8 cellular contexts compared by ENCODE assay signal in the genomic region with DNA sequence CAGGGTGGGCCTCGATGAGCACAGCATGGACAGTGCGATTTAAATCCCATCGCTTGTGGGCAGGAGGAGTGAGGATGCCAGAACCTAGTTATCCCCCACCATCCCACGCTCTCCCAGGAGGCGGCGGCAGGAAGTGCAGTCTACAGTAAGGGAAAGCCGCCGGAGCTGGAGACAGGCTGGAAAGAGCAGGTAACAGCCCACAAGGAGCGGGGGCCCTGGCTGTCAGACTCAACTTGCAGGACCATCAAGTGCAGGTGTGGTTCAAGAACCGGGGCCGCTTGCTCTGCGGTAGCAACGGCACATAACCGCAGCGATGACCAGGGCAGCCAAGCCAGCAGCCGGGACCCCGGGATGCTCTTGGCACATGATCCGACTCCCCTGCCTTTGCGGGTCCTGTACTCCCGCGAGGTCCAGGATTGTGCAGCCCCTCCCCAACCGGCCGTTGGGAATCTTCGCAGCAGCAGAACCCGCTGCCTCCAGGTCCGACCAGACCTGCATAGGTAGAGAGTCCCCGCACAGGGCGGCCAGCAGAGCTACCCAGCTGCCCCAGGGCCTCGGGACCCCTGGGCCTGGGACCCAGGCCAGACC.
DNase-seq lines count a peak whose midpoint lies in the region; ATAC-seq lines count a peak whose summit lies in the region.

No MANE protein-coding gene starts in this region.

- H3K36me3 Mint-ChIP-seq in activated T-cell treated with anti-CD3 and anti-CD28 coated beads, Interleukin-2, amount 50 U/mL, for 72 hours (ENCODE audit: insufficient read depth in 2 of 2): peaks cover 3% of the 10 kb centered on the region in 2 donors

- peaks cover 26% of the 10 kb centered on the region for H3K27me3 Mint-ChIP-seq in activated T-cell treated with anti-CD3 and anti-CD28 coated beads, Interleukin-2, amount 50 U/mL, for 72 hours (ENCODE audit: low read depth)
- peaks cover 16% of the 10 kb centered on the region for H3K27me3 Mint-ChIP-seq in stimulated activated naive CD8-positive, alpha-beta T cell treated with anti-CD3 and anti-CD28 coated beads, Interleukin-15, amount 100 ng/mL, for 72 hours

- ATAC-seq in activated T-cell treated with anti-CD3 and anti-CD28 coated beads, Interleukin-2, amount 50 U/mL, for 72 hours (replicated peaks in 1 of 2): peak in 1 of 2 donors; percentile 14
- peak; percentile 84 for ATAC-seq in left colon
- ATAC-seq in stimulated activated naive CD8-positive, alpha-beta T cell treated with anti-CD3 and anti-CD28 coated beads, Interleukin-15, amount 100 ng/mL, for 72 hours: peak; percentile 35

- peaks cover 0 to 2% of the 10 kb centered on the region in 2 donors for H3K9me3 Mint-ChIP-seq in activated T-cell treated with anti-CD3 and anti-CD28 coated beads, Interleukin-2, amount 50 U/mL, for 72 hours
- peaks cover 0 to 13% of the 10 kb centered on the region in 2 donors for H3K9me3 Mint-ChIP-seq in stimulated activated naive CD8-positive, alpha-beta T cell treated with anti-CD3 and anti-CD28 coated beads, Interleukin-15, amount 100 ng/mL, for 72 hours

- peaks cover 17% of the 10 kb centered on the region for H3K4me1 Mint-ChIP-seq in activated T-cell treated with anti-CD3 and anti-CD28 coated beads, Interleukin-2, amount 50 U/mL, for 72 hours (ENCODE audit: low read depth)
- H3K4me1 Mint-ChIP-seq in stimulated activated naive CD8-positive, alpha-beta T cell treated with anti-CD3 and anti-CD28 coated beads, Interleukin-15, amount 100 ng/mL, for 72 hours: peaks cover 23% of the 10 kb centered on the region

- H3K4me3 Mint-ChIP-seq in activated T-cell treated with anti-CD3 and anti-CD28 coated beads, Interleukin-2, amount 50 U/mL, for 72 hours: peak overlapping the region; percentile 81 to 92
- peak overlapping the region; percentile 85 to 87 for H3K4me3 Mint-ChIP-seq in stimulated activated naive CD8-positive, alpha-beta T cell treated with anti-CD3 and anti-CD28 coated beads, Interleukin-15, amount 100 ng/mL, for 72 hours

- DNase-seq in activated T-cell treated with anti-CD3 and anti-CD28 coated beads, Interleukin-2, amount 50 U/mL, for 72 hours: no peak
- DNase-seq in activated T-cell treated with anti-CD3 and anti-CD28 coated beads, Interleukin-2, amount 50 U/mL, for 48 hours: no peak
- DNase-seq in NCI-H2107 (lab: John Stamatoyannopoulos, UW) (peak; percentile 17), cerebellum (ENCODE audit: low spot score) (peak; percentile 67), left colon (peak in 1 of 2 donors; percentile 43), SIG-M5 (lab: John Stamatoyannopoulos, UW) (no peak), GOT3 (lab: John Stamatoyannopoulos, UW) (no peak)
- no peak for DNase-seq in stimulated activated naive CD8-positive, alpha-beta T cell treated with anti-CD3 and anti-CD28 coated beads, Interleukin-15, amount 100 ng/mL, for 72 hours

- intact Hi-C loops in left colon (cut with DNase I, micrococcal nuclease): no loop called here

- no peak overlapping the region for H3K27ac Mint-ChIP-seq in activated T-cell treated with anti-CD3 and anti-CD28 coated beads, Interleukin-2, amount 50 U/mL, for 72 hours
- H3K27ac Mint-ChIP-seq in stimulated activated naive CD8-positive, alpha-beta T cell treated with anti-CD3 and anti-CD28 coated beads, Interleukin-15, amount 100 ng/mL, for 72 hours: no peak overlapping the region

Comparison
In these comparisons a context has a peak if more than half of its experiments do, and no peak if none do; other contexts are left out.
1. DNase-seq: peak in NCI-H2107 (single experiment) and cerebellum (single experiment); none in activated T-cell treated with anti-CD3 and anti-CD28 coated beads, Interleukin-2, amount 50 U/mL, for 72 hours (0 of 2), activated T-cell treated with anti-CD3 and anti-CD28 coated beads, Interleukin-2, amount 50 U/mL, for 48 hours (0 of 2), stimulated activated naive CD8-positive, alpha-beta T cell treated with anti-CD3 and anti-CD28 coated beads, Interleukin-15, amount 100 ng/mL, for 72 hours (0 of 2), SIG-M5 (single experiment) and GOT3 (single experiment).